1 cellular context compared by ENCODE assay signal in the genomic region with DNA sequence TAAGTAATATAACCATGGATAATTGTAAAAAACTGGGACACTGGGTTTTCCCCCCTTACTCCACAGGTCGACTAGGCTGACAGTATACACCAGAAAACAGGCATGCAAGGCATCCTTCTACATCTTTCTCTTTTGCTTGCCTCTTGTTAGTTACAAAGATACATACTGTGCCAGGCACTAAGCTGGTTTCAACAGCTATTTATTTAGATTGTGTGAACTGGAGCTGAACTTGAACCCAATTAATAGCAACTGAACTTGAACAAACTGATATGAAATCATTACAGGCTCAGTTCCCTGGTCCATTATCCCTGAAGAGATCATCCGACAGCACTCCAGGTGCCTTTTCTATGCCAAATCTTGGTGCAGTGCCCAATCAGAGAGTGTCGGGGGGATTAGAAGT.
TF ChIP-seq lines count a peak whose summit lies in the region.

No MANE protein-coding gene starts in this region.

TF ChIP-seq in HepG2, 621 proteins besides CTCF, POLR2A, EP300 and RAD21 (continued from another document):
- TF ChIP-seq, protein P1, sequence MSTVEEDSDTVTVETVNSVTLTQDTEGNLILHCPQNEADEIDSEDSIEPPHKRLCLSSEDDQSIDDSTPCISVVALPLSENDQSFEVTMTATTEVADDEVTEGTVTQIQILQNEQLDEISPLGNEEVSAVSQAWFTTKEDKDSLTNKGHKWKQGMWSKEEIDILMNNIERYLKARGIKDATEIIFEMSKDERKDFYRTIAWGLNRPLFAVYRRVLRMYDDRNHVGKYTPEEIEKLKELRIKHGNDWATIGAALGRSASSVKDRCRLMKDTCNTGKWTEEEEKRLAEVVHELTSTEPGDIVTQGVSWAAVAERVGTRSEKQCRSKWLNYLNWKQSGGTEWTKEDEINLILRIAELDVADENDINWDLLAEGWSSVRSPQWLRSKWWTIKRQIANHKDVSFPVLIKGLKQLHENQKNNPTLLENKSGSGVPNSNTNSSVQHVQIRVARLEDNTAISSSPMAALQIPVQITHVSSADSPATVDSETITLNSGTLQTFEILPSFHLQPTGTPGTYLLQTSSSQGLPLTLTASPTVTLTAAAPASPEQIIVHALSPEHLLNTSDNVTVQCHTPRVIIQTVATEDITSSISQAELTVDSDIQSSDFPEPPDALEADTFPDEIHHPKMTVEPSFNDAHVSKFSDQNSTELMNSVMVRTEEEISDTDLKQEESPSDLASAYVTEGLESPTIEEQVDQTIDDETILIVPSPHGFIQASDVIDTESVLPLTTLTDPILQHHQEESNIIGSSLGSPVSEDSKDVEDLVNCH (CRISPR knock-in tag; IDR thresholded peaks at IDR 0.05): no peak
- TF ChIP-seq ZNF776 (CRISPR knock-in tag; IDR thresholded peaks at IDR 0.05) (no peak), ZNF3 (CRISPR knock-in tag; IDR thresholded peaks at IDR 0.05) (no peak)
